16 cellular contexts compared by ENCODE assay signal in the genomic region with DNA sequence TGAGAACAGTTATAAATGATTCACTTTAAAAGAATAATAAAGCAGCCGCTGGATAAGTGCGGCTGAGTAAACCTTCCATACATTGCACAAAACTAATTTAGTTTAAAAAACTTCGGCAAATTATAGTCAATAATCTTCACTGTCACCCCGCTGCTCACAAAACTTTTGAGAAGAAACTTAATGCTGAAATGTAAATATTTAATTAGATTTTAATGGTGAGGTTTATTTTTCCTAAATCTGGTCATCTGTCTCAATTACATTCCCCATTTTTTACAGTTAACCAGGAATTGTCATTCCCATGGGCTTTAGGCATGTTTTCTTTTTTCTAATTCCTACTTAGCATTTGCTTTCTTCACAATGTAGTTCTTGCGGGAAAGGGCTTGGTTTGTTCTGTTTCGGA.
"Had no signal": no experiment of that assay in that cellular context is flagged by ENCODE, and none has a peak within 500 bp of the region (broad histone marks: within the 10 kb centered on the region; RNA-seq: fewer than 3 reads in every experiment).

No MANE protein-coding gene starts in this region.

- H3K36me3 ChIP-seq: colonic mucosa, esophagus squamous epithelium, prostate gland, right atrium auricular region, suprapubic skin, thyroid gland had no signal

- H3K4me1 ChIP-seq: colonic mucosa, prostate gland, right atrium auricular region, suprapubic skin, thyroid gland had no signal

- FAIRE-seq: kidney had no signal

- H3K27me3 ChIP-seq: colonic mucosa, right atrium auricular region, suprapubic skin, thyroid gland had no signal

- H3K9me3 Mint-ChIP-seq: dendritic cell treated with granulocyte-macrophage colony-stimulating factor and Interleukin-4, amounts not matched to agents 40 ng/mL and 50 ng/mL, for 4 days; naive thymus-derived CD4-positive, alpha-beta T cell; nephron; stimulated activated naive CD8-positive, alpha-beta T cell treated with anti-CD3 and anti-CD28 coated beads, Interleukin-15, amount 100 ng/mL, for 72 hours; type B pancreatic cell had no signal

- H3K27ac Mint-ChIP-seq: dendritic cell treated with granulocyte-macrophage colony-stimulating factor and Interleukin-4, amounts not matched to agents 40 ng/mL and 50 ng/mL, for 4 days; naive thymus-derived CD4-positive, alpha-beta T cell; nephron; stimulated activated naive CD8-positive, alpha-beta T cell treated with anti-CD3 and anti-CD28 coated beads, Interleukin-15, amount 100 ng/mL, for 72 hours; type B pancreatic cell had no signal

- H3K9me3 ChIP-seq: colonic mucosa, esophagus squamous epithelium, prostate gland, right atrium auricular region, suprapubic skin, thyroid gland had no signal

- ATAC-seq: naive thymus-derived CD4-positive, alpha-beta T cell had no signal

- H3K27ac ChIP-seq: colonic mucosa, esophagus squamous epithelium, prostate gland, right atrium auricular region, suprapubic skin, thyroid gland had no signal

- DNase-seq: effector memory CD4-positive, alpha-beta T cell; esophagus squamous epithelium; kidney; midbrain; stimulated activated naive CD4-positive, alpha-beta T cell had no signal

- H3K4me1 Mint-ChIP-seq: nephron; stimulated activated naive CD8-positive, alpha-beta T cell treated with anti-CD3 and anti-CD28 coated beads, Interleukin-15, amount 100 ng/mL, for 72 hours had no signal

- H3K4me3 ChIP-seq: colonic mucosa, prostate gland, right atrium auricular region, smooth muscle cell, suprapubic skin, thyroid gland had no signal

- H3K4me3 Mint-ChIP-seq: dendritic cell treated with granulocyte-macrophage colony-stimulating factor and Interleukin-4, amounts not matched to agents 40 ng/mL and 50 ng/mL, for 4 days; naive thymus-derived CD4-positive, alpha-beta T cell; stimulated activated naive CD8-positive, alpha-beta T cell treated with anti-CD3 and anti-CD28 coated beads, Interleukin-15, amount 100 ng/mL, for 72 hours had no signal

- H3K36me3 Mint-ChIP-seq: naive thymus-derived CD4-positive, alpha-beta T cell; type B pancreatic cell had no signal
